Comparison of ENCODE assay signal across 18 cellular contexts in the genomic region with DNA sequence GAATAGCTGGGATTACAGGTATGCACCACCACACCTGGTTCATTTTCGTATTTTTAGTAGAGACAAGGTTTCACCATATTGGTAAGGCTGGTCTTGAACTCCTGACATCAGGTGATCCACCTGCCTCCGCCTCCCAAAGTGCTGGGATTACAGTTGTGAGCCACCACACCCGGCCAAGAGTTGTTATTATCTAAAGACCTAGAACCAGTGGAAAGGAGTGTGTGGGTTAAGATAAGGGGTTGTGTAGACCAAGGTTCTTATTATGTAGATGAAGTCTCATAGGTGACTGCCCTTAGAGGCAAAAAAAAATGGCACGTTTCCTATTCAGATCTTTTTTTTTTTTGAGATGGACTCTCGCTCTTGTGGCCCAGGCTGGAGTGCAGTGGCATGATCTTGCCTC. TPM values are rescaled to one million over a fixed set of nuclear protein-coding genes. Genes with fewer than 3 reads are reported as not detected.
DNase-seq lines count a peak whose midpoint lies in the region; ATAC-seq and TF ChIP-seq lines count a peak whose summit lies in the region.
"Had no signal": no experiment of that assay in that cellular context is flagged by ENCODE, and none has a peak within 500 bp of the region (broad histone marks: within the 10 kb centered on the region; RNA-seq: fewer than 3 reads in every experiment).

No MANE protein-coding gene starts in this region.

- H3K9me3 Mint-ChIP-seq in WTC11 (peaks cover 14% of the 10 kb centered on the region), mesothelial cell of epicardium (peaks cover 3% of the 10 kb centered on the region)
- H3K9me3 Mint-ChIP-seq: CD8-positive, alpha-beta T cell; IgD-negative memory B cell had no signal

- ATAC-seq in WTC11: no peak
- no peak for ATAC-seq in T-helper 17 cell
- ATAC-seq: CD8-positive, alpha-beta T cell; HepG2 had no signal

- peak overlapping the region; percentile 63 to 66 for H3K27ac ChIP-seq in uterus
- H3K27ac ChIP-seq: BLaER1 treated with 17β-estradiol and CSF1 and Interleukin-3, amounts not matched to agents 10 nM and 100 nM had no signal

- no peak overlapping the region for H3K4me3 ChIP-seq in uterus
- H3K4me3 ChIP-seq: BLaER1 treated with 17β-estradiol and CSF1 and Interleukin-3, amounts not matched to agents 10 nM and 100 nM had no signal

- intact Hi-C loops in uterus (cut with DNase I; ENCODE audit: low total_unique reads): no loop called here

- no peaks in the 10 kb centered on the region for H3K27me3 ChIP-seq in uterus
- H3K27me3 ChIP-seq: BLaER1 treated with 17β-estradiol and CSF1 and Interleukin-3, amounts not matched to agents 10 nM and 100 nM had no signal

- H3K9me3 ChIP-seq in uterus (no peaks in the 10 kb centered on the region), T-helper 17 cell (ENCODE audit: control insufficient read depth, low read length, poor library complexity, severe bottlenecking) (no peaks in the 10 kb centered on the region)

- H3K27ac Mint-ChIP-seq in WTC11 (peak overlapping the region; percentile 94), mesothelial cell of epicardium (peak overlapping the region; percentile 87), T-helper 17 cell (no peak overlapping the region)
- H3K27ac Mint-ChIP-seq: B cell; CD8-positive, alpha-beta T cell; IgD-negative memory B cell had no signal

- no peak overlapping the region for H3K4me3 Mint-ChIP-seq in WTC11
- H3K4me3 Mint-ChIP-seq in mesothelial cell of epicardium: no peak overlapping the region
- H3K4me3 Mint-ChIP-seq in T-helper 17 cell: no peak overlapping the region
- H3K4me3 Mint-ChIP-seq: B cell; CD8-positive, alpha-beta T cell; IgD-negative memory B cell had no signal

- TF ChIP-seq POLR2A in uterus (IDR thresholded peaks at IDR 0.05): no peak

- CTCF ChIA-PET in WTC11 (lab: Charles Lee): interaction anchor here (3.0 to 10.7 kb wide), 2 partner anchors 8 to 29 kb away, joined by 18 to 142 read pairs; no protein-coding TSS in a partner anchor

- peak in 52 of 76 experiments; percentile 1 to 75 (median 26) for DNase-seq in HUDEP-2 (lab: John Stamatoyannopoulos, UW; ENCODE audit: unreplicated experiment in 76 of 76)
- DNase-seq in WTC11 (ENCODE audit: low spot score): no peak
- no peak for DNase-seq in mesothelial cell of epicardium (ENCODE audit: low spot score in 2 of 2, unreplicated experiment in 2 of 2)
- no peak for DNase-seq in uterus
- DNase-seq in NCI-H1417 treated with DMSO at 0.1 percent for 48 hours (lab: John Stamatoyannopoulos, UW): no peak
- DNase-seq in hepatic stellate cell (ENCODE audit: low spot score): no peak
- DNase-seq in T-helper 17 cell: no peak
- DNase-seq: Calu3; CD8-positive, alpha-beta T cell; GOT3; HCEC 1CT; KG1 had no signal

- H3K36me3 Mint-ChIP-seq in WTC11 (peaks cover 14% of the 10 kb centered on the region), mesothelial cell of epicardium (no peaks in the 10 kb centered on the region), T-helper 17 cell (ENCODE audit: low read depth) (no peaks in the 10 kb centered on the region)
- H3K36me3 Mint-ChIP-seq: CD8-positive, alpha-beta T cell; IgD-negative memory B cell had no signal

- no peaks in the 10 kb centered on the region for H3K4me1 ChIP-seq in uterus

- H3K4me1 Mint-ChIP-seq in WTC11 (peaks cover 57% of the 10 kb centered on the region), mesothelial cell of epicardium (peaks cover 48% of the 10 kb centered on the region), T-helper 17 cell (peaks cover 4% of the 10 kb centered on the region)
- H3K4me1 Mint-ChIP-seq: B cell, IgD-negative memory B cell had no signal

- H3K27me3 Mint-ChIP-seq in WTC11 (ENCODE audit: low read depth) (no peaks in the 10 kb centered on the region), mesothelial cell of epicardium (ENCODE audit: low read depth) (no peaks in the 10 kb centered on the region), T-helper 17 cell (no peaks in the 10 kb centered on the region)
- H3K27me3 Mint-ChIP-seq: B cell had no signal

- TF ChIP-seq CTCF in WTC11 (IDR thresholded peaks at IDR 0.05) (no peak), mesothelial cell of epicardium (IDR thresholded peaks at IDR 0.05; ENCODE audit: unreplicated experiment) (no peak), uterus (IDR thresholded peaks at IDR 0.05) (no peak)

- POLR2A ChIA-PET in WTC11 (lab: Charles Lee): no interaction called here

- no peaks in the 10 kb centered on the region for H3K36me3 ChIP-seq in uterus
- H3K36me3 ChIP-seq: BLaER1 treated with 17β-estradiol and CSF1 and Interleukin-3, amounts not matched to agents 10 nM and 100 nM had no signal

TF ChIP-seq in WTC11, 78 proteins besides CTCF, POLR2A, EP300 and RAD21:
- TF ChIP-seq, protein P1, sequence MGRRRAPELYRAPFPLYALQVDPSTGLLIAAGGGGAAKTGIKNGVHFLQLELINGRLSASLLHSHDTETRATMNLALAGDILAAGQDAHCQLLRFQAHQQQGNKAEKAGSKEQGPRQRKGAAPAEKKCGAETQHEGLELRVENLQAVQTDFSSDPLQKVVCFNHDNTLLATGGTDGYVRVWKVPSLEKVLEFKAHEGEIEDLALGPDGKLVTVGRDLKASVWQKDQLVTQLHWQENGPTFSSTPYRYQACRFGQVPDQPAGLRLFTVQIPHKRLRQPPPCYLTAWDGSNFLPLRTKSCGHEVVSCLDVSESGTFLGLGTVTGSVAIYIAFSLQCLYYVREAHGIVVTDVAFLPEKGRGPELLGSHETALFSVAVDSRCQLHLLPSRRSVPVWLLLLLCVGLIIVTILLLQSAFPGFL (CRISPR knock-in tag; IDR thresholded peaks at IDR 0.05; ENCODE audit: borderline replicate concordance): no peak
- TF ChIP-seq ESRRA (CRISPR knock-in tag; IDR thresholded peaks at IDR 0.05; ENCODE audit: borderline replicate concordance) (no peak), ZNF671 (CRISPR knock-in tag; IDR thresholded peaks at IDR 0.05) (no peak), NFE2L1 (CRISPR knock-in tag; IDR thresholded peaks at IDR 0.05) (no peak), MYBL2 (CRISPR knock-in tag; IDR thresholded peaks at IDR 0.05) (no peak)
- TF ChIP-seq, protein P2, sequence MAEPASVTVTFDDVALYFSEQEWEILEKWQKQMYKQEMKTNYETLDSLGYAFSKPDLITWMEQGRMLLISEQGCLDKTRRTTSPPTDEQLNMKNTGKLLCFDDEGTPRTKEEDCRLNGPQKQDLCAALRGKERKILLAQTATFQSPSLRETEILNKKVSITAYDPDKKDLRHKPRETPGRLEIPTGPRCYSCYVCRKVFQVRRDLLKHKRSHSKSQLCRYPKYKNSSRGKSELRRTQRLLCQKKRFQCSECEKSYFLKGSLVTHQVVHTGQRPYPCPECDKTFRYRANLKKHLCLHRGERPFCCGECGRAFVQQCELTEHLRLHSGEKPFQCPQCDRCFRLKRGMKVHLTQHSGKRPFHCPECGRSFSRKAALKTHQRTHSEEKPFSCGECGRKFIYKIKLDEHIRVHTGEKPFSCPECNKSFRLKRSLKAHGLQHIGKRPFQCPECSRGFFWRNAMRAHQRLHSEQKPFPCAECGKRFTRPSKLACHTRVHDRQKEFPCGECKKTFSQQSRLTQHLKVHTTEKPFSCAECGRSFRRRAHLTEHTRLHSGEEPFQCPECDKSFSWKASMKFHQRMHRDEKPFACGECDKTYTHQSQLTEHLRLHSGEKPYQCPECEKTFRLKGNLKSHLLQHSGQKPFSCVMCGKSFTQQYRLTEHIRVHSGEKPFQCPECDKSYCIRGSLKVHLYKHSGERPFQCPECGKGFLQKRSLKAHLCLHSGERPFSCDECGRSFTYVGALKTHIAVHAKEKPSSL (CRISPR knock-in tag; conservative IDR thresholded peaks at IDR 0.05): no peak

RNA-seq across cellular contexts. Expression of a gene that starts 21.8 kb away (rescaled TPM):
- total RNA-seq in WTC11 (2021): not detected in 3 replicates
- total RNA-seq in mesothelial cell of epicardium: not detected in 3 replicates
- not detected for total RNA-seq in uterus
- not detected for total RNA-seq in T-helper 17 cell
- total RNA-seq: A172; B cell; Calu3; CD8-positive, alpha-beta T cell; HepG2; HT-29 had no signal

RNA-seq across cellular contexts. Expression of a gene that starts 40.7 kb away (rescaled TPM):
- total RNA-seq in WTC11 (2021) (0.42 to 0.44 TPM (median 0.44 TPM) in 3 replicates), mesothelial cell of epicardium (0.09 to 0.13 TPM in 2 of 3 replicates, not detected in the other), uterus (under 1 TPM in 2 of 4 donors, not detected in 2; 0.41 to 0.67 TPM), T-helper 17 cell (under 1 TPM; 0.35 to 0.55 TPM)
- total RNA-seq: A172, Calu3, HepG2, HT-29 had no signal

Comparison
In these comparisons a context has a peak if more than half of its experiments do, and no peak if none do; other contexts are left out.
1. DNase-seq: peak in HUDEP-2 (52 of 76); none in WTC11 (single experiment), mesothelial cell of epicardium (0 of 2), uterus (0 of 2), NCI-H1417 treated with DMSO at 0.1 percent for 48 hours (single experiment), hepatic stellate cell (single experiment) and T-helper 17 cell (0 of 3).